Comparison of ENCODE assay signal across 8 cellular contexts in the genomic region with DNA sequence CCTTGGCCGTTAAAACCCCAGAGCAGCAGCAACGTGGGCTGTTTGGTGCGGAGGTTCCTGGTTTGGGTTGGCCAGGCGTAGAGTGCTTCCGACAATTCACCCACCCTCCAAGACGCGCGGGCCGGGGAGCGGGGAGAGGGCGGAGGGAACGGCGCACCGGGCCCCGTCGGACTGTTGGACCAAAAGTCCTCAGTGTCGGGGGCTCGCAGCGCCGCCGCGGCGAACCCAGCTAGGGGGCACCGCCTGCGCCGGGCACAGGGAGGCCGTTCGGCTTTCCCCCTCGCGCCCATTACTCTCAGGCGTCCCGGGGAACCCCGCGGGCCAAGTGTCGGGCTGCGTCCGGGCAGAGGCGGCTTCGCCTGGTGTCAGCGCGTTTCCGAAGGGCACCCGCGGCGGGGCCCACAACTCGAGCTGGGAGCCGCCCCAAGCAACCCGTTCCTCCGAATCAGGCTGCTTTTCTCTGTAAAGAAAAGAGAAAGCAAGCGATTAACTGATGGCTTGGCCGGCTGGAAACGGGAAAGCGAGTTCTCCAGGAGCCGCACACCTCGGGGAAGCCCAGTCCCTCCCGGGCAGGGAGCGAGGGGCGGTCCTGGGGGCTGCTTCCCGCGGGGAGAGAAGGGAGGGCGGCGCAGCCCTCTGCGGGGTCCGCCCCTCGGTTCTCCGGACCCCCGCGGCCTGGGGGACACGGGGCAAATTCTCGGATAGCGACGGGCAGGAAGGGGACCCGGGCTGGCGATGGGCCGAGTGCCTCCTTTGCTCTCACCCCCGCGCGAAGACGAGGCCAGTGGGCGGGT.
DNase-seq lines count a peak whose midpoint lies in the region; ATAC-seq, FAIRE-seq and TF ChIP-seq lines count a peak whose summit lies in the region.

No MANE protein-coding gene starts in this region.

- H3K27ac ChIP-seq in A549: peak overlapping the region; percentile 65 to 89
- peak overlapping the region; percentile 21 for H3K27ac ChIP-seq in thymus (ENCODE audit: low read depth)

- peaks cover 13% of the 10 kb centered on the region for H3K36me3 Mint-ChIP-seq in activated CD8-positive, alpha-beta T cell treated with anti-CD3 and anti-CD28 coated beads for 36 hours (ENCODE audit: low read depth)

- peaks cover 66% of the 10 kb centered on the region for H3K4me1 Mint-ChIP-seq in activated CD8-positive, alpha-beta T cell treated with anti-CD3 and anti-CD28 coated beads for 36 hours (ENCODE audit: low read depth)

- H3K9me3 ChIP-seq in A549 (no peaks in the 10 kb centered on the region), thymus (ENCODE audit: control insufficient read depth) (no peaks in the 10 kb centered on the region)

- no peak for TF ChIP-seq CTCF in A549 (IDR thresholded peaks at IDR 0.05)
- no peak for TF ChIP-seq CTCF in activated CD8-positive, alpha-beta T cell treated with anti-CD3 and anti-CD28 coated beads for 36 hours (IDR thresholded peaks at IDR 0.05)

- H3K4me3 Mint-ChIP-seq in activated CD8-positive, alpha-beta T cell treated with anti-CD3 and anti-CD28 coated beads for 36 hours: peak overlapping the region; percentile 75

- TF ChIP-seq EP300 in A549 (IDR thresholded peaks at IDR 0.05): no peak

- H3K4me3 ChIP-seq in A549: peak overlapping the region; percentile 42
- H3K4me3 ChIP-seq in thymus (ENCODE audit: low read length): peak overlapping the region; percentile 51

- peaks cover 17% of the 10 kb centered on the region for H3K27me3 Mint-ChIP-seq in activated CD8-positive, alpha-beta T cell treated with anti-CD3 and anti-CD28 coated beads for 36 hours

- no peak for TF ChIP-seq RAD21 in A549 (conservative IDR thresholded peaks at IDR 0.05 in 1 of 2, IDR thresholded peaks at IDR 0.05 in 1 of 2)

- CTCF ChIA-PET in A549 (lab: Yijun Ruan, JAX): interaction anchor here (0.7 kb wide), 1 partner anchor 197 kb away, joined by 3 read pairs; no protein-coding TSS in a partner anchor
- CTCF ChIA-PET in activated CD8-positive, alpha-beta T cell treated with anti-CD3 and anti-CD28 coated beads for 36 hours (lab: Charles Lee): no interaction called here

- POLR2A ChIA-PET in A549 (lab: Yijun Ruan, JAX): no interaction called here
- POLR2A ChIA-PET in activated CD8-positive, alpha-beta T cell treated with anti-CD3 and anti-CD28 coated beads for 36 hours (lab: Charles Lee): interaction anchor here (0.8 to 2.9 kb wide), 2 partner anchors 10 to 25 kb away, joined by 3 to 6 read pairs; no protein-coding TSS in a partner anchor

- ATAC-seq in A549 (peak; percentile 36 to 72; a peak in 5 of 6 replicates), HG03097 (IDR thresholded peaks at IDR 0.05; ENCODE audit: low FRiP score, unreplicated experiment) (no peak)
- peak; percentile 35 for ATAC-seq in activated CD8-positive, alpha-beta T cell treated with anti-CD3 and anti-CD28 coated beads for 36 hours

- 59% methylated on average over 53 of the region's 80 CpGs for WGBS in A549 (ENCODE audit: missing lambda C conversion rate)
- under 1% methylated on average over 80 of the region's 80 CpGs for WGBS in thymus

- no peak for DNase-seq in A549 (ENCODE audit: low read depth in 1 of 2, low spot score in 1 of 2)
- DNase-seq in HK-2 (ENCODE audit: unreplicated experiment): peak; percentile 20
- peak; percentile 67 for DNase-seq in activated CD8-positive, alpha-beta T cell treated with anti-CD3 and anti-CD28 coated beads for 36 hours
- peak; percentile 12 to 27 for DNase-seq in erythroblast (lab: John Stamatoyannopoulos, UW)
- DNase-seq in myocyte (ENCODE audit: low read depth): peak; percentile 30
- no peak for DNase-seq in NCI-H2196 (lab: John Stamatoyannopoulos, UW; ENCODE audit: unreplicated experiment)

- TF ChIP-seq POLR2A in A549 (IDR thresholded peaks at IDR 0.05; ENCODE audit: low read length) (no peak), erythroblast (IDR thresholded peaks at IDR 0.05; ENCODE audit: low read length) (no peak)

- no peaks in the 10 kb centered on the region for H3K4me1 ChIP-seq in A549
- H3K4me1 ChIP-seq in thymus (ENCODE audit: control insufficient read depth, insufficient read depth, low read length): peaks cover 10% of the 10 kb centered on the region

- intact Hi-C loops in activated CD8-positive, alpha-beta T cell treated with anti-CD3 and anti-CD28 coated beads for 36 hours (cut with micrococcal nuclease): no loop called here

- peaks cover 54% of the 10 kb centered on the region for H3K27me3 ChIP-seq in thymus (ENCODE audit: control insufficient read depth, insufficient read depth)

- H3K27ac Mint-ChIP-seq in activated CD8-positive, alpha-beta T cell treated with anti-CD3 and anti-CD28 coated beads for 36 hours: peak overlapping the region; percentile 87

- H3K9me3 Mint-ChIP-seq in activated CD8-positive, alpha-beta T cell treated with anti-CD3 and anti-CD28 coated beads for 36 hours: peaks cover 1% of the 10 kb centered on the region

- peak overlapping the region; percentile 76 for H3K4me2 ChIP-seq in A549

- no peaks in the 10 kb centered on the region for H3K36me3 ChIP-seq in thymus (ENCODE audit: control insufficient read depth, insufficient read depth)

- no peak for FAIRE-seq in A549 (lab: Jason Lieb, UNC)

TF ChIP-seq in A549, 52 proteins besides CTCF, POLR2A, EP300 and RAD21:
- TF ChIP-seq NPAS2 (CRISPR knock-in tag; IDR thresholded peaks at IDR 0.05; ENCODE audit: borderline replicate concordance) (no peak), TFCP2L1 (CRISPR knock-in tag; IDR thresholded peaks at IDR 0.05) (no peak), CHD2 (IDR thresholded peaks at IDR 0.05; ENCODE audit: low read length, partially characterized antibody) (no peak), NFE2L2 (conservative IDR thresholded peaks at IDR 0.05; ENCODE audit: low read length) (no peak), GATA3 (IDR thresholded peaks at IDR 0.05; ENCODE audit: borderline replicate concordance) (no peak), CBX2 (IDR thresholded peaks at IDR 0.05; ENCODE audit: borderline replicate concordance, low read depth) (no peak), TP53 (CRISPR knock-in tag; IDR thresholded peaks at IDR 0.05) (no peak), BHLHE40 (IDR thresholded peaks at IDR 0.05; ENCODE audit: low read depth, low read length) (no peak), JUNB (IDR thresholded peaks at IDR 0.05) (no peak), ZFP36 (IDR thresholded peaks at IDR 0.05; ENCODE audit: borderline replicate concordance, partially characterized antibody) (no peak), FOXS1 (CRISPR knock-in tag; IDR thresholded peaks at IDR 0.05) (no peak), NR3C1 (IDR thresholded peaks at IDR 0.05) (no peak), MAFK (IDR thresholded peaks at IDR 0.05; ENCODE audit: partially characterized antibody) (no peak), CEBPB (IDR thresholded peaks at IDR 0.05) (no peak), HEYL (CRISPR knock-in tag; IDR thresholded peaks at IDR 0.05) (no peak), HOXB13 (CRISPR knock-in tag; IDR thresholded peaks at IDR 0.05; ENCODE audit: low read depth) (no peak), EHF (CRISPR knock-in tag; IDR thresholded peaks at IDR 0.05) (no peak), EHMT2 (IDR thresholded peaks at IDR 0.05; ENCODE audit: low read depth) (no peak), CBX8 (IDR thresholded peaks at IDR 0.05) (no peak)
- TF ChIP-seq, protein P1, sequence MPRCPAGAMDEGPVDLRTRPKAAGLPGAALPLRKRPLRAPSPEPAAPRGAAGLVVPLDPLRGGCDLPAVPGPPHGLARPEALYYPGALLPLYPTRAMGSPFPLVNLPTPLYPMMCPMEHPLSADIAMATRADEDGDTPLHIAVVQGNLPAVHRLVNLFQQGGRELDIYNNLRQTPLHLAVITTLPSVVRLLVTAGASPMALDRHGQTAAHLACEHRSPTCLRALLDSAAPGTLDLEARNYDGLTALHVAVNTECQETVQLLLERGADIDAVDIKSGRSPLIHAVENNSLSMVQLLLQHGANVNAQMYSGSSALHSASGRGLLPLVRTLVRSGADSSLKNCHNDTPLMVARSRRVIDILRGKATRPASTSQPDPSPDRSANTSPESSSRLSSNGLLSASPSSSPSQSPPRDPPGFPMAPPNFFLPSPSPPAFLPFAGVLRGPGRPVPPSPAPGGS (IDR thresholded peaks at IDR 0.05): no peak

Comparison
In these comparisons a context has a peak if more than half of its experiments do, and no peak if none do; other contexts are left out.
1. DNase-seq: peak in HK-2 (single experiment), activated CD8-positive, alpha-beta T cell treated with anti-CD3 and anti-CD28 coated beads for 36 hours (single experiment), erythroblast (2 of 2) and myocyte (single experiment); none in A549 (0 of 2) and NCI-H2196 (single experiment).